ENCODE assay signal across 1 cellular context in genomic region chr22:38266120-38266519, GRCh38.
TF ChIP-seq lines count a peak whose summit lies in the region.

No MANE protein-coding gene starts in this region.

TF ChIP-seq in IMR-90, 13 proteins besides CTCF, POLR2A, EP300 and RAD21:
- TF ChIP-seq USF2 (IDR thresholded peaks at IDR 0.05; ENCODE audit: low read depth, low read length), result peak; percentile 82
- TF ChIP-seq RFX5 (IDR thresholded peaks at IDR 0.05; ENCODE audit: low read depth, low read length), result no peak
- no peak for TF ChIP-seq ELK1 (IDR thresholded peaks at IDR 0.05; ENCODE audit: borderline replicate concordance, low read depth, low read length)
- TF ChIP-seq SMC3 (IDR thresholded peaks at IDR 0.05; ENCODE audit: low read depth, low read length), result no peak
